In genomic region chr11:10407055-10407454, GRCh38 we compare ENCODE assay signal across 13 cellular contexts. TPM values are rescaled to one million over a fixed set of nuclear protein-coding genes. Genes with fewer than 3 reads are reported as not detected.
DNase-seq lines count a peak whose midpoint lies in the region; ATAC-seq and TF ChIP-seq lines count a peak whose summit lies in the region.
"Had no signal": no experiment of that assay in that cellular context is flagged by ENCODE, and none has a peak within 500 bp of the region (broad histone marks: within the 10 kb centered on the region; RNA-seq: fewer than 3 reads in every experiment).

No MANE protein-coding gene starts in this region.

- intact Hi-C loops in natural killer cell (cut with micrococcal nuclease) = no loop called here

- no peaks in the 10 kb centered on the region for H3K36me3 ChIP-seq in gastroesophageal sphincter
- H3K36me3 ChIP-seq: BE2C had no signal

- H3K36me3 Mint-ChIP-seq in natural killer cell = no peaks in the 10 kb centered on the region
- no peaks in the 10 kb centered on the region for H3K36me3 Mint-ChIP-seq in natural killer cell treated with Interleukin-12 subunit alpha and Interleukin-12 subunit beta and Interleukin-15 and Interleukin-18, amount 100 ng/mL, for 72 hours

- TF ChIP-seq CTCF in natural killer cell (IDR thresholded peaks at IDR 0.05) (no peak), gastroesophageal sphincter (IDR thresholded peaks at IDR 0.05) (no peak)

- POLR2A ChIA-PET in HEK293T (lab: Yijun Ruan, JAX) = no interaction called here

- TF ChIP-seq POLR2A in gastroesophageal sphincter (IDR thresholded peaks at IDR 0.05) = no peak

- CTCF ChIA-PET in HEK293T (lab: Yijun Ruan, JAX) = interaction anchor here (0.9 kb wide), 1 partner anchor 211 kb away, joined by 4 read pairs; no protein-coding TSS in a partner anchor

- TF ChIP-seq EP300 in gastroesophageal sphincter (IDR thresholded peaks at IDR 0.05) = no peak

- H3K4me3 ChIP-seq in gastroesophageal sphincter = no peak overlapping the region

- H3K9me3 Mint-ChIP-seq in natural killer cell = no peaks in the 10 kb centered on the region
- H3K9me3 Mint-ChIP-seq in natural killer cell treated with Interleukin-12 subunit alpha and Interleukin-12 subunit beta and Interleukin-15 and Interleukin-18, amount 100 ng/mL, for 72 hours = no peaks in the 10 kb centered on the region

- H3K27ac ChIP-seq in gastroesophageal sphincter = no peak overlapping the region
- H3K27ac ChIP-seq: parathyroid adenoma had no signal

- no peaks in the 10 kb centered on the region for H3K27me3 Mint-ChIP-seq in natural killer cell (ENCODE audit: low read depth in 2 of 2)
- no peaks in the 10 kb centered on the region for H3K27me3 Mint-ChIP-seq in natural killer cell treated with Interleukin-12 subunit alpha and Interleukin-12 subunit beta and Interleukin-15 and Interleukin-18, amount 100 ng/mL, for 72 hours

- H3K9me3 ChIP-seq in gastroesophageal sphincter = no peaks in the 10 kb centered on the region
- H3K9me3 ChIP-seq: BE2C had no signal

- H3K4me1 Mint-ChIP-seq in natural killer cell = peaks cover 41 to 50% of the 10 kb centered on the region in 2 donors
- peaks cover 25 to 31% of the 10 kb centered on the region in 2 donors for H3K4me1 Mint-ChIP-seq in natural killer cell treated with Interleukin-12 subunit alpha and Interleukin-12 subunit beta and Interleukin-15 and Interleukin-18, amount 100 ng/mL, for 72 hours (ENCODE audit: low read depth in 2 of 2)

- 42 to 50% methylated on average over 3 of the region's 3 CpGs for WGBS in gastroesophageal sphincter (ENCODE audit: low coverage in 1 of 2), 2 donors

- peak overlapping the region; percentile 35 for H3K4me3 Mint-ChIP-seq in natural killer cell
- H3K4me3 Mint-ChIP-seq in natural killer cell treated with Interleukin-12 subunit alpha and Interleukin-12 subunit beta and Interleukin-15 and Interleukin-18, amount 100 ng/mL, for 72 hours = no peak overlapping the region

- H3K4me1 ChIP-seq in gastroesophageal sphincter = peaks cover 0 to 8% (median 4%) of the 10 kb centered on the region in 3 donors

- H3K27me3 ChIP-seq in gastroesophageal sphincter = no peaks in the 10 kb centered on the region
- H3K27me3 ChIP-seq: BE2C had no signal

- H3K27ac Mint-ChIP-seq in natural killer cell = no peak overlapping the region
- no peak overlapping the region for H3K27ac Mint-ChIP-seq in natural killer cell treated with Interleukin-12 subunit alpha and Interleukin-12 subunit beta and Interleukin-15 and Interleukin-18, amount 100 ng/mL, for 72 hours

- no peak for DNase-seq in natural killer cell
- DNase-seq in natural killer cell treated with Interleukin-12 subunit alpha and Interleukin-12 subunit beta and Interleukin-15 and Interleukin-18, amount 100 ng/mL, for 72 hours (ENCODE audit: low spot score) = no peak
- peak; percentile 23 for DNase-seq in T1000 (lab: John Stamatoyannopoulos, UW)
- DNase-seq in HEK293T (ENCODE audit: extremely low spot score) = no peak
- DNase-seq in NCI-H2227 treated with DMSO at 0.1 percent for 48 hours (lab: John Stamatoyannopoulos, UW) = no peak
- DNase-seq in NCI-H1048 (lab: John Stamatoyannopoulos, UW) = no peak
- DNase-seq: BE2C, caudate nucleus, NCI-H1436 treated with DMSO at 0.1 percent for 48 hours, RPMI8226 had no signal

- ATAC-seq in natural killer cell (no peak), gastroesophageal sphincter (peak; percentile 52), HG03280 (IDR thresholded peaks at IDR 0.05; ENCODE audit: unreplicated experiment) (no peak)
- no peak for ATAC-seq in natural killer cell treated with Interleukin-12 subunit alpha and Interleukin-12 subunit beta and Interleukin-15 and Interleukin-18, amount 100 ng/mL, for 72 hours

TF ChIP-seq in HEK293T, 16 proteins besides CTCF, POLR2A, EP300 and RAD21:
- TF ChIP-seq ELF4 (IDR thresholded peaks at IDR 0.05) (no peak), ZNF384 (IDR thresholded peaks at IDR 0.05) (no peak), BHLHE40 (IDR thresholded peaks at IDR 0.05; ENCODE audit: borderline replicate concordance) (no peak), SUZ12 (IDR thresholded peaks at IDR 0.05) (no peak), CTBP1 (IDR thresholded peaks at IDR 0.05; ENCODE audit: borderline replicate concordance) (no peak), LEF1 (IDR thresholded peaks at IDR 0.05; ENCODE audit: borderline replicate concordance) (no peak), TARDBP (IDR thresholded peaks at IDR 0.05) (no peak), HDGF (IDR thresholded peaks at IDR 0.05; ENCODE audit: borderline replicate concordance) (no peak), FOXA1 (IDR thresholded peaks at IDR 0.05) (no peak), NFRKB (IDR thresholded peaks at IDR 0.05) (no peak), FOXM1 (IDR thresholded peaks at IDR 0.05; ENCODE audit: borderline replicate concordance) (no peak), ARNT (IDR thresholded peaks at IDR 0.05) (no peak), FOXK2 (IDR thresholded peaks at IDR 0.05) (no peak), PKNOX1 (IDR thresholded peaks at IDR 0.05) (no peak), L3MBTL2 (conservative IDR thresholded peaks at IDR 0.05) (no peak), SP1 (IDR thresholded peaks at IDR 0.05) (no peak)

RNA-seq across cellular contexts. Expression of gene AMPD3, which starts 48.0 kb away (rescaled TPM):
- total RNA-seq in natural killer cell = 1 to 10 TPM; 5.5 to 9.2 (median 6.8) TPM
- 10 to 100 TPM; 10.9 to 11.3 TPM for total RNA-seq in natural killer cell treated with Interleukin-12 subunit alpha and Interleukin-12 subunit beta and Interleukin-15 and Interleukin-18, amount 100 ng/mL, for 72 hours
- total RNA-seq in gastroesophageal sphincter = 1 to 10 TPM; 4.3 to 7.3 (median 5.4) TPM
